ENCODE assay signal across 8 cellular contexts in genomic region chr12:57242691-57243454, GRCh38. TPM values are rescaled to one million over a fixed set of nuclear protein-coding genes. Genes with fewer than 3 reads are reported as not detected.
DNase-seq lines count a peak whose midpoint lies in the region; ATAC-seq and TF ChIP-seq lines count a peak whose summit lies in the region.

No MANE protein-coding gene starts in this region.

- no peak overlapping the region for H3K27ac Mint-ChIP-seq in T-cell

- H3K9me3 Mint-ChIP-seq in T-cell = no peaks in the 10 kb centered on the region

- peak overlapping the region; percentile 57 to 95 (median 73) for H3K4me3 Mint-ChIP-seq in T-cell

- H3K4me3 ChIP-seq in iPS-20b (ENCODE audit: low read length) = peak overlapping the region; percentile 69

- H3K4me1 ChIP-seq in iPS-20b (ENCODE audit: insufficient read depth, low read length) = peaks cover 12% of the 10 kb centered on the region; the same call in 1 of the 2 replicates

- TF ChIP-seq CTCF in GM20000 (IDR thresholded peaks at IDR 0.05; ENCODE audit: extremely low read depth, missing control alignments) = peak; percentile 59

- no peaks in the 10 kb centered on the region for H3K36me3 ChIP-seq in iPS-20b (ENCODE audit: insufficient read depth, low read depth, low read length)

- CTCF ChIA-PET in T-cell (lab: Charles Lee) = interaction anchor here (0.5 to 8.2 kb wide), 27 partner anchors 8 to 216 kb away, joined by 3 to 66 read pairs (median 4); partner anchors contain the start of genes SHMT2 (in 2 of the 2) and STAC3 (in 1 of the 2)

- peak overlapping the region; percentile 36; the same call in 1 of the 2 replicates for H3K9ac ChIP-seq in iPS-20b (ENCODE audit: low read depth, low read length)

- peaks cover 4% of the 10 kb centered on the region for H3K36me3 Mint-ChIP-seq in T-cell

- no peaks in the 10 kb centered on the region; the same call in 1 of the 2 replicates for H3K9me3 ChIP-seq in iPS-20b (ENCODE audit: insufficient read depth, low read depth, low read length)

- H3K4me1 Mint-ChIP-seq in T-cell = peaks cover 54 to 62% (median 55%) of the 10 kb centered on the region in 3 donors

- peaks cover 23 to 53% of the 10 kb centered on the region in 2 donors for H3K27me3 Mint-ChIP-seq in T-cell

- peak; percentile 57 for DNase-seq in COLO829 (ENCODE audit: low spot score)
- DNase-seq in GM20000 (ENCODE audit: low spot score) = peak; percentile 62
- DNase-seq in NCI-H1105 (lab: John Stamatoyannopoulos, UW) = peak; percentile 60
- peak in 26 of 34 experiments; percentile 37 to 72 (median 57) for DNase-seq in T-cell
- peak; percentile 74 for DNase-seq in astrocyte of the hippocampus (ENCODE audit: low read depth, low spot score)
- peak; percentile 72 to 78 for DNase-seq in stimulated activated CD4-positive, alpha-beta T cell treated with anti-CD3 and anti-CD28 coated beads, Interleukin-2, amount 100 ng/mL, for 48 hours
- DNase-seq in mesenteric fat pad (ENCODE audit: low spot score) = no peak

- peak in 1 of 4 experiments; percentile 11 for ATAC-seq in T-cell (replicated peaks in 1 of 4)

- H3K27ac ChIP-seq in iPS-20b (ENCODE audit: low read length) = no peak overlapping the region

- peaks cover 72% of the 10 kb centered on the region for H3K27me3 ChIP-seq in iPS-20b (ENCODE audit: insufficient read depth, low read length)

- POLR2A ChIA-PET in T-cell (lab: Charles Lee) = no interaction called here

RNA-seq across cellular contexts. Expression of gene STAC3, which starts 8.1 kb away (rescaled TPM):
- total RNA-seq in T-cell = 1 to 10 TPM; 1.3 to 4.9 (median 2.9) TPM
- total RNA-seq in mesenteric fat pad = 3.9 TPM

RNA-seq across cellular contexts. Expression of gene SHMT2, which starts 13.4 kb away (rescaled TPM):
- 10 to 100 TPM; 31.0 to 80.9 (median 55.6) TPM for total RNA-seq in T-cell
- 62.3 TPM for total RNA-seq in mesenteric fat pad

RNA-seq across cellular contexts. Expression of gene NXPH4, which starts 26.3 kb away (rescaled TPM):
- total RNA-seq in T-cell (1 to 10 TPM in 2 of 5 donors, under 1 TPM in 2, not detected in 1; 0.49 to 4.5 (median 1.0) TPM), mesenteric fat pad (1.4 TPM)
